ENCODE assay signal across 9 cellular contexts in the genomic region with DNA sequence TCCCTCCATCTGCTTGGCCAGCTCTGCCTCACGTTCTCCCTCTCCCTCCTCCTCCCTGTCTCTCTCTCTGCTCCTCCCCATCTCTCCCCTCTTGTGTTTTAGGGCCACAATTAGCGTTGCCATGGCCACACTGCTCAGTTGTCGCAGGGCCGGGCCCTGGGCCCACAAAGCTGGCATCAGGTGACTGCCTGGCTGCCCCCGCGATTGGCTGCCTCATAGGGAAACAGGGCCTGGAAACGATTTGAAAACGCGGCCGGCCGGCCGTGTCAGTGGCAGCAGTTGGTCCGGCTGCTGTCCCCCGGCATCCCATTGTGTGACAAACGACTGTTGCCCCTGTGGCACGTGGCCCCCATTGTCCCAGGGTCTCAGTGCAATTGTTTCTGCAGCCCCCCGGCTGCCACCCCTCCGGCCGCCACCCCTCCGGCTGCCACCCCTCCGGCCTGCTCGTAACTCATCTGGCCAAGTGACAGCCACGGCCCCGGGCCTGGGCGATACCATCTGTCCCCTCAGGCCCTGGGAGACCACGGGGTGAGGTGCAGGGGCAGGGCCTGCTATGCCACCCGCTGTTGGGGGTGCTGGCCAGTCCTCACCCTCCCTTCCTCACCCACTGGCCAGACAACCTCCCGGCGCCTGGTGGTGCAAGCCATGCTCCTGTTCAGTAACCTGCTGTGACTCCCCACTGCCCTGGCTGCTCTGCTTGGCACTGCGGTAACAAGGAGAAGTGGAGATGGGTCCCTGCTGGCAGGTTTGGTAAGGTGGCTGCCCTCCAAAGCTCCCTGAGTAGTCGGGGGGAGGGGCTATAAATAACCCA. TPM values are rescaled to one million over a fixed set of nuclear protein-coding genes. Genes with fewer than 3 reads are reported as not detected.
DNase-seq lines count a peak whose midpoint lies in the region; ATAC-seq, FAIRE-seq and TF ChIP-seq lines count a peak whose summit lies in the region.
"Had no signal": no experiment of that assay in that cellular context is flagged by ENCODE, and none has a peak within 500 bp of the region (broad histone marks: within the 10 kb centered on the region; RNA-seq: fewer than 3 reads in every experiment).

No MANE protein-coding gene starts in this region.

- intact Hi-C loops in mammary epithelial cell (cut with micrococcal nuclease) = no loop called here

- no TSS peak for BruUV-seq in mammary epithelial cell (replicated peaks; lab: Mats Ljungman, UMichigan)

- no peaks in the 10 kb centered on the region for H3K9me3 Mint-ChIP-seq in stimulated activated effector memory CD8-positive, alpha-beta T cell treated with anti-CD3 and anti-CD28 coated beads, Interleukin-12 subunit alpha, Interleukin-12 subunit beta, amount 100 ng/mL, for 72 hours
- H3K9me3 Mint-ChIP-seq: activated B cell treated with CpG ODN at 0.5 μM for 24 hours had no signal

- H3K4me3 Mint-ChIP-seq in stimulated activated effector memory CD8-positive, alpha-beta T cell treated with anti-CD3 and anti-CD28 coated beads, Interleukin-12 subunit alpha, Interleukin-12 subunit beta, amount 100 ng/mL, for 72 hours = no peak overlapping the region
- H3K4me3 Mint-ChIP-seq: activated B cell treated with CpG ODN at 0.5 μM for 24 hours had no signal

- dilution Hi-C loops in mammary epithelial cell (cut with HindIII; ENCODE audit: low sequenced_read_pairs) = no loop called here

- H3K4me2 ChIP-seq in mammary epithelial cell (ENCODE audit: insufficient read depth, low read depth, low read length) = no peak overlapping the region

- FAIRE-seq in H54 (lab: Jason Lieb, UNC) = no peak

- no peaks in the 10 kb centered on the region for H4K20me1 ChIP-seq in mammary epithelial cell (ENCODE audit: insufficient read depth, low read length)

- no peaks in the 10 kb centered on the region for H3K9me3 ChIP-seq in mammary epithelial cell (replicated peaks; ENCODE audit: insufficient read depth, low read length)

- peak overlapping the region; percentile 62 for H2AFZ ChIP-seq in mammary epithelial cell (ENCODE audit: low read depth, low read length)

- in situ Hi-C loops in mammary epithelial cell (cut with MboI; ENCODE audit: low sequenced_read_pairs in 2 of 2) = no loop called here

- CTCF ChIA-PET in mammary epithelial cell (lab: Charles Lee; ENCODE audit: low non-redundant PET) = no interaction called here

- no peak overlapping the region for H3K27ac Mint-ChIP-seq in stimulated activated effector memory CD8-positive, alpha-beta T cell treated with anti-CD3 and anti-CD28 coated beads, Interleukin-12 subunit alpha, Interleukin-12 subunit beta, amount 100 ng/mL, for 72 hours
- H3K27ac Mint-ChIP-seq: activated B cell treated with CpG ODN at 0.5 μM for 24 hours had no signal

- no peak overlapping the region for H3K9ac ChIP-seq in mammary epithelial cell (ENCODE audit: insufficient read depth, low read length)

- H3K79me2 ChIP-seq in mammary epithelial cell (ENCODE audit: insufficient read depth, low read length) = no peaks in the 10 kb centered on the region

- peak; percentile 5 for DNase-seq in AG09319 (ENCODE audit: extremely low read depth, low read depth)
- DNase-seq in NCI-H187 (lab: John Stamatoyannopoulos, UW) = peak; percentile 94 to 95
- no peak for DNase-seq in mammary epithelial cell
- peak; percentile 46 for DNase-seq in kidney tubule cell (ENCODE audit: low spot score)
- DNase-seq in substantia nigra (lab: John Stamatoyannopoulos, UW) = peak; percentile 11 to 97 (median 64)
- no peak for DNase-seq in H54 (ENCODE audit: insufficient read length, low spot score)
- DNase-seq in stimulated activated effector memory CD8-positive, alpha-beta T cell treated with anti-CD3 and anti-CD28 coated beads, Interleukin-12 subunit alpha, Interleukin-12 subunit beta, amount 100 ng/mL, for 72 hours (ENCODE audit: low spot score in 2 of 2) = no peak
- no peak for DNase-seq in HuH-7 (ENCODE audit: low spot score)
- DNase-seq: activated B cell treated with CpG ODN at 0.5 μM for 24 hours had no signal

- peaks cover 2% of the 10 kb centered on the region for H3K4me1 ChIP-seq in mammary epithelial cell (ENCODE audit: insufficient read depth, low read length)

- ATAC-seq in stimulated activated effector memory CD8-positive, alpha-beta T cell treated with anti-CD3 and anti-CD28 coated beads, Interleukin-12 subunit alpha, Interleukin-12 subunit beta, amount 100 ng/mL, for 72 hours = no peak

- no peak for TF ChIP-seq CTCF in AG09319 (IDR thresholded peaks at IDR 0.05; ENCODE audit: low read depth, low read length)
- TF ChIP-seq CTCF in mammary epithelial cell (conservative IDR thresholded peaks at IDR 0.05 in 1 of 2, IDR thresholded peaks at IDR 0.05 in 1 of 2; ENCODE audit: extremely low read depth in 1 of 2, insufficient read depth in 1 of 2, low read depth in 1 of 2, low read length in 2 of 2) = no peak

- H3K4me1 Mint-ChIP-seq in stimulated activated effector memory CD8-positive, alpha-beta T cell treated with anti-CD3 and anti-CD28 coated beads, Interleukin-12 subunit alpha, Interleukin-12 subunit beta, amount 100 ng/mL, for 72 hours = no peaks in the 10 kb centered on the region
- H3K4me1 Mint-ChIP-seq: activated B cell treated with CpG ODN at 0.5 μM for 24 hours had no signal

- peaks cover 3% of the 10 kb centered on the region for H3K27me3 ChIP-seq in mammary epithelial cell (ENCODE audit: insufficient read depth, low read length)

- H3K27ac ChIP-seq in mammary epithelial cell (ENCODE audit: insufficient read depth, low read depth, low read length) = no peak overlapping the region
- H3K27ac ChIP-seq in substantia nigra (ENCODE audit: low read depth, low read length, poor library complexity, severe bottlenecking) = peak overlapping the region; percentile 51

- TF ChIP-seq POLR2A in H54 (IDR thresholded peaks at IDR 0.05; ENCODE audit: low read depth, low read length) = no peak

- H3K36me3 ChIP-seq in mammary epithelial cell (ENCODE audit: insufficient read depth, low read length) = no peaks in the 10 kb centered on the region

- WGBS in mammary epithelial cell (ENCODE audit: low coverage, missing lambda C conversion rate) = 9% methylated on average over 14 of the region's 31 CpGs

- H3K36me3 Mint-ChIP-seq in stimulated activated effector memory CD8-positive, alpha-beta T cell treated with anti-CD3 and anti-CD28 coated beads, Interleukin-12 subunit alpha, Interleukin-12 subunit beta, amount 100 ng/mL, for 72 hours = no peaks in the 10 kb centered on the region

- no peak overlapping the region for H3K4me3 ChIP-seq in mammary epithelial cell (replicated peaks in 1 of 3; ENCODE audit: insufficient read depth in 1 of 3, low read depth in 2 of 3, low read length in 3 of 3)

RNA-seq across cellular contexts. Expression of a gene that starts 17.3 kb away (rescaled TPM):
- not detected for total RNA-seq in mammary epithelial cell
- not detected for polyA plus RNA-seq in mammary epithelial cell
- not detected for polyA minus RNA-seq in mammary epithelial cell
- total RNA-seq: activated B cell treated with CpG ODN at 0.5 μM for 24 hours had no signal

RNA-seq across cellular contexts. Expression of a gene that starts 56.0 kb away (rescaled TPM):
- total RNA-seq in mammary epithelial cell = not detected
- polyA plus RNA-seq in mammary epithelial cell = not detected
- polyA minus RNA-seq in mammary epithelial cell = not detected
- total RNA-seq: activated B cell treated with CpG ODN at 0.5 μM for 24 hours had no signal

Comparison
In these comparisons a context has a peak if more than half of its experiments do, and no peak if none do; other contexts are left out.
1. DNase-seq: peak in AG09319 (single experiment), NCI-H187 (2 of 2), kidney tubule cell (single experiment) and substantia nigra (49 of 49); none in mammary epithelial cell (single experiment), H54 (single experiment), stimulated activated effector memory CD8-positive, alpha-beta T cell treated with anti-CD3 and anti-CD28 coated beads, Interleukin-12 subunit alpha, Interleukin-12 subunit beta, amount 100 ng/mL, for 72 hours (0 of 2) and HuH-7 (single experiment).